Comparison of ENCODE assay signal across 8 cellular contexts in the genomic region with DNA sequence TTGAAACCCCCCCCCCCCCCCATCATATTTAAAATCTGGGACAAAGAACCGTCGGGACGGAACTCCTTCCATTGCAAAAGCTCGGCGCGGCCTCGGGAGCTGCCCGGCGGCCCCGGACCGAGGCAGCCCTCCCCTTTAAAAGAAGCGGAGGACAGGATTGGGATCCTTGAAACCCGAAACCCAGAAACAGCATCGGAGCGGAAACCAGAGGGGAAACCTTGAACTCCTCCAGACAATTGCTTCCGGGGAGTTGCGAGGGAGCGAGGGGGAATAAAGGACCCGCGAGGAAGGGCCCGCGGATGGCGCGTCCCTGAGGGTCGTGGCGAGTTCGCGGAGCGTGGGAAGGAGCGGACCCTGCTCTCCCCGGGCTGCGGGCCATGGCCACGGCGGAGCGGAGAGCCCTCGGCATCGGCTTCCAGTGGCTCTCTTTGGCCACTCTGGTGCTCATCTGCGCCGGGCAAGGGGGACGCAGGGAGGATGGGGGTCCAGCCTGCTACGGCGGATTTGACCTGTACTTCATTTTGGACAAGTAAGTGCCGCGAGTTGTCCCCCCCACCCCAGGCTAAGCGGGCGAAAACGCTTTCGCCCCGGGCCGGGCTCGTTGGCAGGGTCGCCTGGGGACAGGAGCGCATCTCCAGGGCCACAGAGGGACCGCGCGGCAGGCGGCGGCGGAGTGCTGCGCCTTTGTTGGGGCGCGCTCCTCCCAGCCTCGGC. TPM values are rescaled to one million over a fixed set of nuclear protein-coding genes. Genes with fewer than 3 reads are reported as not detected.
DNase-seq lines count a peak whose midpoint lies in the region; ATAC-seq and TF ChIP-seq lines count a peak whose summit lies in the region.

A gene (plus strand): TSS at position 57 of the 714 bp plus-strand sequence. CDS start 321 bp downstream, at position 378.

- H3K27ac ChIP-seq in foreskin keratinocyte, result peak within 1 kb of the TSS; percentile 53

- peaks cover 15% of the 10 kb centered on the region for H3K4me1 ChIP-seq in foreskin keratinocyte

- peak within 1 kb of the TSS; percentile 65 for H3K4me3 Mint-ChIP-seq in activated CD4-positive, alpha-beta T cell treated with anti-CD3 and anti-CD28 coated beads for 36 hours
- peak within 1 kb of the TSS; percentile 80 for H3K4me3 Mint-ChIP-seq in activated T-cell treated with anti-CD3 and anti-CD28 coated beads, Interleukin-2, amount 50 U/mL, for 4 hours
- peak within 1 kb of the TSS; percentile 83 for H3K4me3 Mint-ChIP-seq in natural killer cell

- H3K27me3 Mint-ChIP-seq in activated CD4-positive, alpha-beta T cell treated with anti-CD3 and anti-CD28 coated beads for 36 hours, result peaks cover 44% of the 10 kb centered on the region
- H3K27me3 Mint-ChIP-seq in activated T-cell treated with anti-CD3 and anti-CD28 coated beads, Interleukin-2, amount 50 U/mL, for 4 hours (ENCODE audit: low read depth), result peaks cover 59% of the 10 kb centered on the region
- peaks cover 42 to 50% of the 10 kb centered on the region in 2 donors for H3K27me3 Mint-ChIP-seq in natural killer cell (ENCODE audit: low read depth in 2 of 2)

- H3K9me3 Mint-ChIP-seq in activated CD4-positive, alpha-beta T cell treated with anti-CD3 and anti-CD28 coated beads for 36 hours (ENCODE audit: low read depth), result no peaks in the 10 kb centered on the region
- H3K9me3 Mint-ChIP-seq in activated T-cell treated with anti-CD3 and anti-CD28 coated beads, Interleukin-2, amount 50 U/mL, for 4 hours, result no peaks in the 10 kb centered on the region
- no peaks in the 10 kb centered on the region for H3K9me3 Mint-ChIP-seq in natural killer cell

- H3K27me3 ChIP-seq in foreskin keratinocyte, result no peaks in the 10 kb centered on the region

- TF ChIP-seq CTCF in foreskin keratinocyte (conservative IDR thresholded peaks at IDR 0.05) (no peak), natural killer cell (IDR thresholded peaks at IDR 0.05) (peak; percentile 7)

- H3K36me3 Mint-ChIP-seq in activated CD4-positive, alpha-beta T cell treated with anti-CD3 and anti-CD28 coated beads for 36 hours (ENCODE audit: low read depth), result no peaks in the 10 kb centered on the region
- no peaks in the 10 kb centered on the region for H3K36me3 Mint-ChIP-seq in activated T-cell treated with anti-CD3 and anti-CD28 coated beads, Interleukin-2, amount 50 U/mL, for 4 hours (ENCODE audit: insufficient read depth)
- H3K36me3 Mint-ChIP-seq in natural killer cell, result no peaks in the 10 kb centered on the region

- ATAC-seq in activated CD4-positive, alpha-beta T cell treated with anti-CD3 and anti-CD28 coated beads for 36 hours, result peak; percentile 55
- peak; percentile 73 to 76 for ATAC-seq in activated T-cell treated with anti-CD3 and anti-CD28 coated beads, Interleukin-2, amount 50 U/mL, for 4 hours
- peak; percentile 78 for ATAC-seq in foreskin keratinocyte
- peak in 1 of 3 donors; percentile 67 for ATAC-seq in natural killer cell
- no peak for ATAC-seq in GM19035 (IDR thresholded peaks at IDR 0.05; ENCODE audit: unreplicated experiment)

- CTCF ChIA-PET in activated CD4-positive, alpha-beta T cell treated with anti-CD3 and anti-CD28 coated beads for 36 hours (lab: Charles Lee), result interaction anchor here (0.6 to 1.2 kb wide), 4 partner anchors 40 to 423 kb away, joined by 3 read pairs; no protein-coding TSS in a partner anchor

- intact Hi-C loops in activated CD4-positive, alpha-beta T cell treated with anti-CD3 and anti-CD28 coated beads for 36 hours (cut with DNase I, micrococcal nuclease), result loop anchor here (1.0 to 5.0 kb wide), 3 partner anchors 71 to 294 kb away; no protein-coding TSS in a partner anchor
- intact Hi-C loops in natural killer cell (cut with micrococcal nuclease), result no loop called here

- peaks cover 14% of the 10 kb centered on the region for H3K4me1 Mint-ChIP-seq in activated CD4-positive, alpha-beta T cell treated with anti-CD3 and anti-CD28 coated beads for 36 hours
- H3K4me1 Mint-ChIP-seq in activated T-cell treated with anti-CD3 and anti-CD28 coated beads, Interleukin-2, amount 50 U/mL, for 4 hours (ENCODE audit: low read depth), result peaks cover 13% of the 10 kb centered on the region
- peaks cover 12 to 17% of the 10 kb centered on the region in 2 donors for H3K4me1 Mint-ChIP-seq in natural killer cell

- DNase-seq in activated CD4-positive, alpha-beta T cell treated with anti-CD3 and anti-CD28 coated beads for 36 hours, result peak; percentile 45
- no peak for DNase-seq in activated CD4-positive, alpha-beta T cell treated with anti-CD3 and anti-CD28 coated beads for 4 hours
- DNase-seq in NCI-H2107 (lab: John Stamatoyannopoulos, UW), result peak; percentile 11
- no peak for DNase-seq in activated T-cell treated with anti-CD3 and anti-CD28 coated beads, Interleukin-2, amount 50 U/mL, for 4 hours
- peak; percentile 59 to 75 for DNase-seq in foreskin keratinocyte
- DNase-seq in natural killer cell, result peak; percentile 21
- no peak for DNase-seq in effector CD8-positive, alpha-beta T cell (lab: John Stamatoyannopoulos, UW)

- POLR2A ChIA-PET in activated CD4-positive, alpha-beta T cell treated with anti-CD3 and anti-CD28 coated beads for 36 hours (lab: Charles Lee), result no interaction called here

- peak within 1 kb of the TSS; percentile 23 for H3K27ac Mint-ChIP-seq in activated CD4-positive, alpha-beta T cell treated with anti-CD3 and anti-CD28 coated beads for 36 hours
- peak within 1 kb of the TSS in 1 of 2 donors; percentile 49 for H3K27ac Mint-ChIP-seq in natural killer cell

RNA-seq across cellular contexts. Expression of the gene that starts here (rescaled TPM):
- total RNA-seq in activated CD4-positive, alpha-beta T cell treated with anti-CD3 and anti-CD28 coated beads for 36 hours, result under 1 TPM in 1 of 2 experiments, not detected in 1; 0.32 TPM
- under 1 TPM; 0.40 to 0.79 (median 0.43) TPM for total RNA-seq in activated T-cell treated with anti-CD3 and anti-CD28 coated beads, Interleukin-2, amount 50 U/mL, for 4 hours
- 30.3 and 31.0 TPM in 2 replicates for total RNA-seq in foreskin keratinocyte
- 12.3 and 14.0 TPM in 2 replicates for polyA plus RNA-seq in foreskin keratinocyte
- not detected for total RNA-seq in natural killer cell

Comparison
In these comparisons a context has a peak if more than half of its experiments do, and no peak if none do; other contexts are left out.
1. RNA of the gene that starts here (total RNA-seq): 30.3 to 31.0 TPM in foreskin keratinocyte; 0.40 to 0.79 TPM in activated T-cell treated with anti-CD3 and anti-CD28 coated beads, Interleukin-2, amount 50 U/mL, for 4 hours, 0.32 TPM in activated CD4-positive, alpha-beta T cell treated with anti-CD3 and anti-CD28 coated beads for 36 hours and not detected in natural killer cell; every median in the first group is over 10 times any median in the second.
2. Peak in DNase-seq and ATAC-seq in activated CD4-positive, alpha-beta T cell treated with anti-CD3 and anti-CD28 coated beads for 36 hours; RNA of the gene not detected or under 1 TPM.
3. Peak in ATAC-seq in activated T-cell treated with anti-CD3 and anti-CD28 coated beads, Interleukin-2, amount 50 U/mL, for 4 hours; RNA of the gene not detected or under 1 TPM.
4. Peak in DNase-seq in natural killer cell; RNA of the gene not detected or under 1 TPM.
5. DNase-seq: peak in NCI-H2107 (single experiment) and foreskin keratinocyte (2 of 2); none in activated CD4-positive, alpha-beta T cell treated with anti-CD3 and anti-CD28 coated beads for 4 hours (0 of 2), activated T-cell treated with anti-CD3 and anti-CD28 coated beads, Interleukin-2, amount 50 U/mL, for 4 hours (single experiment) and effector CD8-positive, alpha-beta T cell (single experiment).
6. Peak in every context shown above with its lines, with median percentiles within 50 percentile points of each other: H3K4me3 Mint-ChIP-seq.